Comparison of ENCODE assay signal across 16 cellular contexts in the genomic region with DNA sequence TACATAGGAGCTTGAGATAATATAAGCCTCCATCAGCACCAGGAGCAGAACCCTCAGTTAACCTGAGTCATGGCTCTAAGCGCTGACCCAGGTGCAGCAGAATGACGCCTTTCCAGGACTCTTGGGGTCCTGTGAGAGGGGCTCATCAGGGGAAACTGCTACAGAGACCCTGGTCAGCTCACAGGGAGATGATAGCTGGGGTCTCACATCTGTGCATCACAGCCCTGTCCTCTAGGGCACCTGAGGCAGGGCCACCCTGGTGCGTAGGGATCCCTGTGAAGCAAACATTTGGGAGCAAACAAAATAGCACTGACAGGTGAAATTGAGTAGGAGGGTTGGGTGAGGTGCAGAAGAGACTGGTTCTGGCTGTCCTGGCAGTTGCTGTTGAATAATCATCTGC.
DNase-seq lines count a peak whose midpoint lies in the region; ATAC-seq and TF ChIP-seq lines count a peak whose summit lies in the region.
"Had no signal": no experiment of that assay in that cellular context is flagged by ENCODE, and none has a peak within 500 bp of the region (broad histone marks: within the 10 kb centered on the region; RNA-seq: fewer than 3 reads in every experiment).

No MANE protein-coding gene starts in this region.

- H3K27ac ChIP-seq in right atrium auricular region (no peak overlapping the region), IMR-90 (ENCODE audit: insufficient read depth, low read length) (no peak overlapping the region), dorsolateral prefrontal cortex (peak overlapping the region in 43 of 59 donors; percentile 0 to 89 (median 72))
- H3K27ac ChIP-seq: sigmoid colon had no signal

- no peak overlapping the region for H2BK5ac ChIP-seq in IMR-90 (ENCODE audit: low read depth, low read length, poor library complexity, severe bottlenecking)

- no peak overlapping the region for H3K4me2 ChIP-seq in IMR-90 (ENCODE audit: low read depth, low read length)

- CTCF ChIA-PET in IMR-90 (lab: Yijun Ruan, JAX), result no interaction called here

- POLR2A ChIA-PET in IMR-90 (lab: Charles Lee; ENCODE audit: unreplicated experiment), result no interaction called here

- no peak for ATAC-seq in left ventricle myocardium superior
- ATAC-seq in IMR-90 (ENCODE audit: low read depth), result no peak
- ATAC-seq: left colon had no signal

- no peaks in the 10 kb centered on the region for H3K36me3 ChIP-seq in right atrium auricular region
- peaks cover 3% of the 10 kb centered on the region; the same call in 1 of the 2 replicates for H3K36me3 ChIP-seq in IMR-90 (ENCODE audit: control insufficient read depth, insufficient read depth, low read length)
- H3K36me3 ChIP-seq: sigmoid colon had no signal

- no peak overlapping the region for H3K4me3 ChIP-seq in right atrium auricular region
- H3K4me3 ChIP-seq in IMR-90 (ENCODE audit: insufficient read depth, low read depth, low read length), result no peak overlapping the region
- H3K4me3 ChIP-seq in dorsolateral prefrontal cortex, result no peak overlapping the region
- H3K4me3 ChIP-seq: sigmoid colon had no signal

- H3K9me1 ChIP-seq in IMR-90 (ENCODE audit: insufficient read depth, low read length), result peaks cover 18% of the 10 kb centered on the region

- in situ Hi-C loops in IMR-90 (cut with MboI; ENCODE audit: low sequenced_read_pairs), result loop anchor here (25.0 kb wide), 1 partner anchor 211 kb away; a partner anchor contains a TSS

- no peak overlapping the region for H2AK5ac ChIP-seq in IMR-90 (ENCODE audit: low read depth, low read length)

- no CpG with 5 or more reads among the region's 3 CpGs for WGBS in IMR-90 (ENCODE audit: extremely low coverage in 2 of 2, insufficient read length in 1 of 2), 2 experiments

- intact Hi-C loops in left ventricle myocardium superior (cut with micrococcal nuclease) (no loop called here), IMR-90 (cut with micrococcal nuclease) (no loop called here), dorsolateral prefrontal cortex (cut with DNase I) (loop anchor here in 1 of 2 donors (10.0 kb wide), 1 partner anchor 213 kb away; no protein-coding TSS in a partner anchor), cardiac septum (cut with DNase I) (no loop called here)

- no peak overlapping the region for H2AFZ ChIP-seq in IMR-90 (replicated peaks; ENCODE audit: low read length, poor library complexity)

- H3K4ac ChIP-seq in IMR-90 (ENCODE audit: low read depth, low read length), result no peak overlapping the region

- TF ChIP-seq CTCF in right atrium auricular region (IDR thresholded peaks at IDR 0.05) (no peak), IMR-90 (conservative IDR thresholded peaks at IDR 0.05; ENCODE audit: low read depth, low read length) (no peak), dorsolateral prefrontal cortex (IDR thresholded peaks at IDR 0.05 in 54 of 56, conservative IDR thresholded peaks at IDR 0.05 in 2 of 56; ENCODE audit: low read depth in 1 of 56, partially characterized antibody in 56 of 56) (no peak)

- H3K79me1 ChIP-seq in IMR-90 (ENCODE audit: low read depth in 1 of 2, low read length in 2 of 2), result peaks cover 30 to 96% of the 10 kb centered on the region in 2 experiments

- H3K14ac ChIP-seq in IMR-90 (replicated peaks; ENCODE audit: low read depth, low read length), result no peak overlapping the region

- H3K23ac ChIP-seq in IMR-90 (ENCODE audit: low read depth, low read length), result no peak overlapping the region

- BruUV-seq in IMR-90 (replicated peaks; lab: Mats Ljungman, UMichigan), result no TSS peak

- DNase-seq in right atrium auricular region (ENCODE audit: low spot score) (peak; percentile 26), left ventricle myocardium superior (no peak), IMR-90 (no peak), dorsolateral prefrontal cortex (no peak), NOMO-1 treated with DMSO at 0.1 percent for 48 hours (lab: John Stamatoyannopoulos, UW; ENCODE audit: unreplicated experiment) (no peak), NK-92 (lab: John Stamatoyannopoulos, UW; ENCODE audit: unreplicated experiment) (no peak), cardiac septum (ENCODE audit: low spot score) (no peak)
- DNase-seq: KBM-7, left colon, NCI-H1694, NCI-H526 treated with DMSO at 0.1 percent for 48 hours, OCI-M1, posterior cingulate gyrus, sigmoid colon, substantia nigra, T1000 had no signal

- H3K4me1 ChIP-seq in right atrium auricular region (peaks cover 0 to 37% of the 10 kb centered on the region in 2 donors), IMR-90 (ENCODE audit: control insufficient read depth, insufficient read depth, low read length) (peaks cover 25% of the 10 kb centered on the region)

- no peak overlapping the region for H4K5ac ChIP-seq in IMR-90 (ENCODE audit: low read depth, low read length)

- H3K18ac ChIP-seq in IMR-90 (ENCODE audit: low read depth, low read length), result no peak overlapping the region

- H3K9ac ChIP-seq in IMR-90 (ENCODE audit: low read depth, low read length), result no peak overlapping the region

- no peak for TF ChIP-seq RAD21 in IMR-90 (IDR thresholded peaks at IDR 0.05; ENCODE audit: low read length)

- H4K8ac ChIP-seq in IMR-90 (ENCODE audit: low read depth in 2 of 2, low read length in 2 of 2), result no peak overlapping the region

- TF ChIP-seq POLR2A in IMR-90 (IDR thresholded peaks at IDR 0.05; ENCODE audit: low read depth, low read length), result no peak

- no peak overlapping the region for H2BK15ac ChIP-seq in IMR-90 (ENCODE audit: low read depth, low read length)

- H2BK120ac ChIP-seq in IMR-90 (ENCODE audit: low read depth, low read length), result no peak overlapping the region

- H4K91ac ChIP-seq in IMR-90 (ENCODE audit: insufficient read depth, low read depth, low read length), result no peak overlapping the region

- H3K9me3 ChIP-seq in right atrium auricular region (no peaks in the 10 kb centered on the region), IMR-90 (ENCODE audit: control insufficient read depth, insufficient read depth, low read length) (no peaks in the 10 kb centered on the region)
- H3K9me3 ChIP-seq: sigmoid colon had no signal

- H3K27me3 ChIP-seq in right atrium auricular region (no peaks in the 10 kb centered on the region), IMR-90 (ENCODE audit: control insufficient read depth, insufficient read depth, low read length) (no peaks in the 10 kb centered on the region), dorsolateral prefrontal cortex (no peaks in the 10 kb centered on the region)
- H3K27me3 ChIP-seq: sigmoid colon had no signal

- H2AK9ac ChIP-seq in IMR-90 (replicated peaks; ENCODE audit: low read depth, low read length, poor library complexity), result peak overlapping the region; percentile 45

- H4K20me1 ChIP-seq in IMR-90 (ENCODE audit: insufficient read depth, low read length), result peaks cover 47% of the 10 kb centered on the region

- no peak overlapping the region for H3K56ac ChIP-seq in IMR-90 (ENCODE audit: extremely low read depth, insufficient read depth, low read length)

- dilution Hi-C loops in IMR-90 (cut with HindIII; ENCODE audit: low sequenced_read_pairs, unreplicated experiment), result no loop called here

- H2BK20ac ChIP-seq in IMR-90 (ENCODE audit: low read depth, low read length), result no peak overlapping the region

TF ChIP-seq in IMR-90, 13 proteins besides CTCF, POLR2A, EP300 and RAD21:
- TF ChIP-seq MAFK (IDR thresholded peaks at IDR 0.05; ENCODE audit: low read depth, low read length) (no peak), RFX5 (IDR thresholded peaks at IDR 0.05; ENCODE audit: low read depth, low read length) (no peak)

Comparison
In these comparisons a context has a peak if more than half of its experiments do, and no peak if none do; other contexts are left out.
1. H3K27ac ChIP-seq: peak in dorsolateral prefrontal cortex (43 of 59); none in right atrium auricular region (0 of 2) and IMR-90 (single experiment).